Comparison of ENCODE assay signal across 18 cellular contexts in genomic region chr9:69197687-69198086, GRCh38.
"Had no signal": no experiment of that assay in that cellular context is flagged by ENCODE, and none has a peak within 500 bp of the region (broad histone marks: within the 10 kb centered on the region; RNA-seq: fewer than 3 reads in every experiment).

No MANE protein-coding gene starts in this region.

- H3K27me3 ChIP-seq: adrenal gland, ascending aorta, brain microvascular endothelial cell, left lung, spleen had no signal

- H3K4me3 ChIP-seq: adrenal gland, ascending aorta, left lung, spleen had no signal

- DNase-seq: activated CD8-positive, alpha-beta memory T cell treated with anti-CD3 and anti-CD28 coated beads for 24 hours; activated CD8-positive, alpha-beta memory T cell treated with anti-CD3 and anti-CD28 coated beads, Interleukin-2, amount 50 U/mL, for 4 hours; activated naive CD4-positive, alpha-beta T cell; activated T-cell treated with anti-CD3 and anti-CD28 coated beads, Interleukin-2, amount 50 U/mL, for 24 hours; adrenal gland; brain microvascular endothelial cell; effector memory CD8-positive, alpha-beta T cell; kidney; left lung; mammary epithelial cell; midbrain; natural killer cell; retina; spleen; stimulated activated CD4-positive, alpha-beta T cell treated with anti-CD3 and anti-CD28 coated beads, Interleukin-4, amount 100 ng/mL, for 24 hours; stimulated activated naive CD4-positive, alpha-beta T cell treated with Interleukin-2 at 50 U/mL for 16 hours; T-helper 9 cell had no signal

- ATAC-seq: effector memory CD8-positive, alpha-beta T cell; natural killer cell had no signal

- H3K36me3 ChIP-seq: adrenal gland, ascending aorta, brain microvascular endothelial cell, left lung, spleen had no signal

- H3K27ac ChIP-seq: adrenal gland, ascending aorta, brain microvascular endothelial cell, left lung, spleen had no signal

- H3K9me3 ChIP-seq: adrenal gland, ascending aorta, left lung, spleen had no signal
